In the genomic region with DNA sequence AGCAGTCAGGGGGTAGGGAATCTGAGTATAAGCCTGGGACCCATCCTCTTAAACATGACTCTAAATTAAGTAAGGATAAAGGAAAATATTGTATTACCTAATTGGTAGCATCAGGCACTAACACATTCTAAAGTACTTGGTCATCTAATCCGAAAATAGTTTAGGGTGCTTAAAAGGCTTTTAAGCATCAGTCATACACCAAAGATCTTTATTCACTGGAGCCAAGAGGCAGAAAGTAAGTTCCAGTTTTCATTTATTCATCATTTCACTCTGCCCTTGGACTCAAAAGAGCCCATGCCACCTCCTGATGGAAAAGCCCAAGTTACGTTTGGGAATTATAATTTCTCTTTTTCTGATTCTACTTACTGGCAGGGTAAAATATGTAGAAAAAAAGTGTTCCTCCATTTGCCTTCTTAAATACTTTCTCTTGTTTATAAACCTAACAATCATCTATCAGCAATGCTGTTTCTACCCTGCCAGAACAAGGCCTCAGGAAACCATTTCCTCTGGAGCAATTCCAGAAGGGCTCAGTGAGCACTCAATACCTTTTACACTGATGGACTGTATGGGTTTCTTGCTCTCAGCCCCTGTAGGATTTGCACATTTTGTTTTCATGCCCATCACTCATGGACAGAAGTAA, we compare ENCODE assay signal across 16 cellular contexts.
DNase-seq lines count a peak whose midpoint lies in the region; ATAC-seq, FAIRE-seq and TF ChIP-seq lines count a peak whose summit lies in the region.
"Had no signal": no experiment of that assay in that cellular context is flagged by ENCODE, and none has a peak within 500 bp of the region (broad histone marks: within the 10 kb centered on the region; RNA-seq: fewer than 3 reads in every experiment).

No MANE protein-coding gene starts in this region.

- no peaks in the 10 kb centered on the region for H3K27me3 Mint-ChIP-seq in chondrocyte (ENCODE audit: low read depth)
- no peaks in the 10 kb centered on the region for H3K27me3 Mint-ChIP-seq in activated CD4-positive, alpha-beta T cell treated with anti-CD3 and anti-CD28 coated beads, Interleukin-2, amount 10 ng/mL, durations not matched to agents 24 days and 14 days
- H3K27me3 Mint-ChIP-seq: activated naive CD8-positive, alpha-beta T cell; naive thymus-derived CD8-positive, alpha-beta T cell; stimulated activated memory B cell treated with anti-CD40 and anti-IgM and Interleukin-4, amounts not matched to agents 10 μg/mL and 1 μg/mL and 100 μg/mL, for 72 hours had no signal

- H3K4me3 ChIP-seq in thoracic aorta = peak overlapping the region; percentile 13
- no peak overlapping the region for H3K4me3 ChIP-seq in kidney (ENCODE audit: low read length in 2 of 2)

- H3K4me1 Mint-ChIP-seq in chondrocyte (ENCODE audit: low read depth) = peaks cover 61% of the 10 kb centered on the region
- H3K4me1 Mint-ChIP-seq in activated CD4-positive, alpha-beta T cell treated with anti-CD3 and anti-CD28 coated beads, Interleukin-2, amount 10 ng/mL, durations not matched to agents 24 days and 14 days = no peaks in the 10 kb centered on the region
- H3K4me1 Mint-ChIP-seq: naive thymus-derived CD8-positive, alpha-beta T cell; stimulated activated memory B cell treated with anti-CD40 and anti-IgM and Interleukin-4, amounts not matched to agents 10 μg/mL and 1 μg/mL and 100 μg/mL, for 72 hours had no signal

- peaks cover 14% of the 10 kb centered on the region for H3K9me3 Mint-ChIP-seq in chondrocyte (ENCODE audit: low read depth)
- H3K9me3 Mint-ChIP-seq in activated CD4-positive, alpha-beta T cell treated with anti-CD3 and anti-CD28 coated beads, Interleukin-2, amount 10 ng/mL, durations not matched to agents 24 days and 14 days = peaks cover 4% of the 10 kb centered on the region

- H3K4me1 ChIP-seq in thoracic aorta (ENCODE audit: control insufficient read depth in 1 of 2, low read depth in 2 of 2) = peaks cover 44 to 70% of the 10 kb centered on the region in 2 donors
- peaks cover 3 to 15% of the 10 kb centered on the region in 2 donors for H3K4me1 ChIP-seq in kidney (ENCODE audit: control insufficient read depth in 1 of 2, insufficient read depth in 1 of 2, low read depth in 1 of 2, low read length in 2 of 2)
- H3K4me1 ChIP-seq: Caco-2 had no signal

- H3K36me3 Mint-ChIP-seq in chondrocyte (ENCODE audit: low read depth) = no peaks in the 10 kb centered on the region
- no peaks in the 10 kb centered on the region for H3K36me3 Mint-ChIP-seq in activated CD4-positive, alpha-beta T cell treated with anti-CD3 and anti-CD28 coated beads, Interleukin-2, amount 10 ng/mL, durations not matched to agents 24 days and 14 days (ENCODE audit: low read depth)
- H3K36me3 Mint-ChIP-seq: activated naive CD8-positive, alpha-beta T cell; naive thymus-derived CD8-positive, alpha-beta T cell; stimulated activated memory B cell treated with anti-CD40 and anti-IgM and Interleukin-4, amounts not matched to agents 10 μg/mL and 1 μg/mL and 100 μg/mL, for 72 hours had no signal

- peak; percentile 85 for ATAC-seq in thoracic aorta (ENCODE audit: insufficient number of reproducible peaks, low FRiP score, low read depth)
- ATAC-seq: HCT116; naive thymus-derived CD8-positive, alpha-beta T cell; stimulated activated memory B cell treated with anti-CD40 and anti-IgM and Interleukin-4, amounts not matched to agents 10 μg/mL and 1 μg/mL and 100 μg/mL, for 72 hours had no signal

- H3K27me3 ChIP-seq in thoracic aorta (replicated peaks; ENCODE audit: insufficient read depth) = no peaks in the 10 kb centered on the region

- H3K4me3 Mint-ChIP-seq in chondrocyte (ENCODE audit: unreplicated experiment) = no peak overlapping the region
- H3K4me3 Mint-ChIP-seq in activated CD4-positive, alpha-beta T cell treated with anti-CD3 and anti-CD28 coated beads, Interleukin-2, amount 10 ng/mL, durations not matched to agents 24 days and 14 days = no peak overlapping the region
- H3K4me3 Mint-ChIP-seq: activated naive CD8-positive, alpha-beta T cell; naive thymus-derived CD8-positive, alpha-beta T cell; stimulated activated memory B cell treated with anti-CD40 and anti-IgM and Interleukin-4, amounts not matched to agents 10 μg/mL and 1 μg/mL and 100 μg/mL, for 72 hours; T-helper 2 cell treated with Interferon-gamma antibody and Interleukin-4, amounts not matched to agents 5 μg/mL and 100 μg/mL, for 36 hours had no signal

- DNase-seq in HS-5 (ENCODE audit: low read depth) (peak; percentile 63), chondrocyte (ENCODE audit: low spot score) (no peak), iris pigment epithelial cell (ENCODE audit: low read depth) (peak; percentile 93), thoracic aorta (ENCODE audit: low spot score) (peak; percentile 16), kidney (no peak), D721Med (ENCODE audit: insufficient read length, low spot score) (no peak), mesenteric fat pad (ENCODE audit: low spot score) (no peak)
- DNase-seq in activated CD4-positive, alpha-beta T cell treated with anti-CD3 and anti-CD28 coated beads, Interleukin-2, amount 10 ng/mL, durations not matched to agents 24 days and 14 days = no peak
- DNase-seq: Caco-2; KBM-7; naive thymus-derived CD8-positive, alpha-beta T cell; NCI-H2029 treated with DMSO at 0.1 percent for 48 hours had no signal

- H3K36me3 ChIP-seq in thoracic aorta (no peaks in the 10 kb centered on the region), kidney (ENCODE audit: control insufficient read depth in 1 of 2, insufficient read depth in 2 of 2, low read length in 2 of 2) (no peaks in the 10 kb centered on the region)

- TF ChIP-seq CTCF in chondrocyte (IDR thresholded peaks at IDR 0.05) (no peak), thoracic aorta (IDR thresholded peaks at IDR 0.05) (no peak), kidney (IDR thresholded peaks at IDR 0.05; ENCODE audit: borderline replicate concordance, extremely low read depth, insufficient read depth) (no peak), D721Med (IDR thresholded peaks at IDR 0.05; ENCODE audit: insufficient read depth, missing control alignments) (no peak)

- H3K27ac ChIP-seq in thoracic aorta = peak overlapping the region; percentile 94 to 95
- peak overlapping the region in 1 of 2 donors; percentile 63 for H3K27ac ChIP-seq in kidney (ENCODE audit: low read depth in 2 of 2, low read length in 2 of 2)

- FAIRE-seq in kidney (lab: Jason Lieb, UNC) (no peak), D721Med (lab: Jason Lieb, UNC) (no peak)

- intact Hi-C loops in kidney (cut with DNase I) = no loop called here
- intact Hi-C loops in activated CD4-positive, alpha-beta T cell treated with anti-CD3 and anti-CD28 coated beads, Interleukin-2, amount 10 ng/mL, durations not matched to agents 24 days and 14 days (cut with micrococcal nuclease) = no loop called here

- H3K9me3 ChIP-seq in thoracic aorta (no peaks in the 10 kb centered on the region), kidney (ENCODE audit: control insufficient read depth in 1 of 2, low read length in 2 of 2) (no peaks in the 10 kb centered on the region)
- H3K9me3 ChIP-seq: Caco-2 had no signal

- H3K27ac Mint-ChIP-seq in chondrocyte (ENCODE audit: unreplicated experiment) = peak overlapping the region; percentile 74
- H3K27ac Mint-ChIP-seq in activated CD4-positive, alpha-beta T cell treated with anti-CD3 and anti-CD28 coated beads, Interleukin-2, amount 10 ng/mL, durations not matched to agents 24 days and 14 days = no peak overlapping the region
- H3K27ac Mint-ChIP-seq: activated naive CD8-positive, alpha-beta T cell; naive thymus-derived CD8-positive, alpha-beta T cell; stimulated activated memory B cell treated with anti-CD40 and anti-IgM and Interleukin-4, amounts not matched to agents 10 μg/mL and 1 μg/mL and 100 μg/mL, for 72 hours; T-helper 2 cell treated with Interferon-gamma antibody and Interleukin-4, amounts not matched to agents 5 μg/mL and 100 μg/mL, for 36 hours had no signal

- H3K9ac ChIP-seq in kidney (ENCODE audit: low read length in 2 of 2) = no peak overlapping the region

Comparison
In these comparisons a context has a peak if more than half of its experiments do, and no peak if none do; other contexts are left out.
1. DNase-seq: peak in HS-5 (single experiment), iris pigment epithelial cell (single experiment) and thoracic aorta (single experiment); none in chondrocyte (single experiment), kidney (single experiment), D721Med (single experiment), activated CD4-positive, alpha-beta T cell treated with anti-CD3 and anti-CD28 coated beads, Interleukin-2, amount 10 ng/mL, durations not matched to agents 24 days and 14 days (single experiment) and mesenteric fat pad (single experiment).